16 cellular contexts compared by ENCODE assay signal in the genomic region with DNA sequence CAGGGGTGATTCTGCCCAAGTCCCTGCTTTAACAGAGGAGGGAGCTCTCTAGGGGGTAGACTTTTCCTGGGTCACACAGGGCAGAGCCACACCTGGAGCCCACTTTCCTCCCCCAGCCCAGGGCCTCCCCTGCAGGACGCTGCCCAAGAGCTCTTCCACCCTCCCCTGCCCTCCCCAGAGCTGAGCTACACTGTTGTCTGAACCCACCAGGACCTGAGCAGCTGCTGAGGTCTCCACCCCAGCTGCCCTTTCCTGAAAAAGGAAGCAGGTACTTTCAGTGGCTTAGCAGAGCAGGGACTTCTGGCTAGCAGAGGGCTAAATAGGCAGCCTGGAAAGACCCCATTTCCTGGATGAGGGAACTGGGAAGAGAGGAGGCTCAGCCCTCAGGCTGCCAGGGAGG.
DNase-seq lines count a peak whose midpoint lies in the region; ATAC-seq and TF ChIP-seq lines count a peak whose summit lies in the region.
"Had no signal": no experiment of that assay in that cellular context is flagged by ENCODE, and none has a peak within 500 bp of the region (broad histone marks: within the 10 kb centered on the region; RNA-seq: fewer than 3 reads in every experiment).

No MANE protein-coding gene starts in this region.

- no peaks in the 10 kb centered on the region for H3K27me3 ChIP-seq in uterus
- H3K27me3 ChIP-seq: thyroid gland had no signal

- peak; percentile 24 for DNase-seq in GM13976 (ENCODE audit: low spot score)
- DNase-seq in RPMI8226, result peak; percentile 85
- DNase-seq in uterus, result no peak
- DNase-seq in COLO829 (ENCODE audit: low spot score), result no peak
- no peak for DNase-seq in medulla oblongata (ENCODE audit: extremely low spot score)
- no peak for DNase-seq in left lobe of liver (ENCODE audit: low spot score)
- DNase-seq: activated CD4-positive, CD25-positive, alpha-beta regulatory T cell; activated gamma-delta T cell treated with Interleukin-2 at 50 U/mL for 16 hours; cortex of kidney; mesenchymal stem cell; NCI-H774; stimulated activated CD4-positive, alpha-beta T cell treated with anti-CD3 and anti-CD28 coated beads, Interleukin-4, amount 100 ng/mL, for 1 hour; thyroid gland had no signal

- no peak overlapping the region for H3K4me3 ChIP-seq in uterus
- H3K4me3 ChIP-seq: thyroid gland had no signal

- in situ Hi-C loops in GM13976 (cut with MboI; ENCODE audit: low sequenced_read_pairs, unreplicated experiment), result no loop called here

- no peak overlapping the region for H3K27ac ChIP-seq in uterus
- H3K27ac ChIP-seq: thyroid gland had no signal

- H3K9me3 ChIP-seq in uterus, result no peaks in the 10 kb centered on the region
- H3K9me3 ChIP-seq: thyroid gland had no signal

- TF ChIP-seq CTCF in GM13976 (IDR thresholded peaks at IDR 0.05; ENCODE audit: borderline replicate concordance, control extremely low read depth, extremely low read depth, insufficient read depth, missing control alignments) (no peak), uterus (IDR thresholded peaks at IDR 0.05) (no peak)

- ATAC-seq in GM19452 (IDR thresholded peaks at IDR 0.05; ENCODE audit: unreplicated experiment) (peak; percentile 66), HG02798 (IDR thresholded peaks at IDR 0.05; ENCODE audit: poor library complexity, unreplicated experiment) (peak; percentile 74), left lobe of liver (no peak)
- ATAC-seq: sciatic nerve had no signal

- peaks cover 0 to 14% of the 10 kb centered on the region in 2 donors for H3K4me1 ChIP-seq in uterus

- no peaks in the 10 kb centered on the region for H3K36me3 ChIP-seq in uterus
- H3K36me3 ChIP-seq: thyroid gland had no signal

- intact Hi-C loops in uterus (cut with DNase I; ENCODE audit: low total_unique reads), result no loop called here

- TF ChIP-seq POLR2A in uterus (IDR thresholded peaks at IDR 0.05), result no peak

Comparison
In these comparisons a context has a peak if more than half of its experiments do, and no peak if none do; other contexts are left out.
1. DNase-seq: peak in GM13976 (single experiment) and RPMI8226 (single experiment); none in uterus (0 of 2), COLO829 (single experiment), medulla oblongata (single experiment) and left lobe of liver (single experiment).